Comparison of ENCODE assay signal across 27 cellular contexts in genomic region chr2:117571590-117572349, GRCh38.
"Had no signal": no experiment of that assay in that cellular context is flagged by ENCODE, and none has a peak within 500 bp of the region (broad histone marks: within the 10 kb centered on the region; RNA-seq: fewer than 3 reads in every experiment).

No MANE protein-coding gene starts in this region.

- H3K36me3 ChIP-seq: colonic mucosa, gastrocnemius medialis, neural progenitor cell, prostate gland, right atrium auricular region, suprapubic skin, transverse colon had no signal

- H3K4me2 ChIP-seq: neural progenitor cell, smooth muscle cell had no signal

- FAIRE-seq: keratinocyte had no signal

- H2AFZ ChIP-seq: neural progenitor cell had no signal

- ATAC-seq: esophagus mucosa; gastrocnemius medialis; left lobe of liver; mucosa of descending colon; sciatic nerve; stimulated activated naive CD8-positive, alpha-beta T cell treated with anti-CD3 and anti-CD28 coated beads, Interleukin-15, amount 100 ng/mL, for 72 hours had no signal

- H3K4me1 ChIP-seq: colonic mucosa, gastrocnemius medialis, neural progenitor cell, prostate gland, right atrium auricular region, suprapubic skin, transverse colon had no signal

- DNase-seq: colonic mucosa; effector CD8-positive, alpha-beta T cell; endodermal cell; foreskin fibroblast; gastrocnemius medialis; head of caudate nucleus; mucosa of descending colon; naive B cell; nucleus accumbens; stimulated activated CD4-positive, alpha-beta T cell treated with anti-CD3 and anti-CD28 coated beads, Interleukin-12 subunit alpha, Interleukin-12 subunit beta, amount 100 ng/mL, for 4 hours; stimulated activated CD4-positive, alpha-beta T cell treated with anti-CD3 and anti-CD28 coated beads, Interleukin-1b, Interleukin-23, amount 100 ng/mL, for 48 hours; stimulated activated CD4-positive, alpha-beta T cell treated with anti-CD3 and anti-CD28 coated beads, Interleukin-4, amount 100 ng/mL, for 1 hour; stimulated activated CD8-positive, alpha-beta memory T cell treated with anti-CD3 and anti-CD28 coated beads, Interleukin-4, amount 100 ng/mL, for 48 hours; stimulated activated naive CD4-positive, alpha-beta T cell; stimulated activated naive CD8-positive, alpha-beta T cell treated with anti-CD3 and anti-CD28 coated beads, Interleukin-15, amount 100 ng/mL, for 72 hours; transverse colon had no signal

- H3K27ac ChIP-seq: colonic mucosa, epithelial cell of prostate, gastrocnemius medialis, neural progenitor cell, prostate gland, right atrium auricular region, suprapubic skin, transverse colon had no signal

- H3K9ac ChIP-seq: neural progenitor cell had no signal

- H3K27me3 ChIP-seq: colonic mucosa, gastrocnemius medialis, neural progenitor cell, right atrium auricular region, suprapubic skin, transverse colon had no signal

- H3K4me3 ChIP-seq: colonic mucosa, gastrocnemius medialis, lung, mucosa of descending colon, neural progenitor cell, prostate gland, right atrium auricular region, smooth muscle cell, suprapubic skin, transverse colon had no signal

- H3K9me3 ChIP-seq: colonic mucosa, gastrocnemius medialis, prostate gland, transverse colon had no signal
